In the genomic region with DNA sequence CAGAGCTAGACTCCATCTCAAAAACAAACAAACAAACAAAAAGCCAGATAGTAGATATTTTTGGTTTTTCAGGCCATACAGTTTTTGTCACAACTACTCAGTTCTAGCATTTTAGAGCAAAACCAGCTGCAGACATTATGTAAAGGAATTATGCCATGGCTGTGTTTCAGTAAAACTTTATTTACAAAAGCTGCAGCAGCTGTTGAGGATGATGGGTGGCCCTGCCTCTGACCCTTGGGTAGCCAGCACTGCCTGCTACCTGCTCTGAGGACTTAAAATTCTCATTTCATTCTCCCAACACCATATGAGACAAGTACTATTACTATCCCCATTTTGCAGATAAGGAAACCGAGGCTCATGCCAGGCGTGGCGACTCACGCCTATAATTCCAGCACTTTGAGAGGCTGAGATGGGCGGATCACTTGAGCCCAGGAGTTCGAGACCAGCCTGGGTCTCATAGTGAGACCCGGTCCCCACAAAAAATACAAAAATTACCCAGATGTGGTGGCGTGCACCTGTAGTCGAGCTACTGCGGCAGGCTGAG, we compare ENCODE assay signal across 12 cellular contexts. TPM values are rescaled to one million over a fixed set of nuclear protein-coding genes. Genes with fewer than 3 reads are reported as not detected.
"Had no signal": no experiment of that assay in that cellular context is flagged by ENCODE, and none has a peak within 500 bp of the region (broad histone marks: within the 10 kb centered on the region; RNA-seq: fewer than 3 reads in every experiment).

No MANE protein-coding gene starts in this region.

- H3K27me3 Mint-ChIP-seq: activated CD4-positive, alpha-beta memory T cell treated with anti-CD3 and anti-CD28 coated beads, Interleukin-2, amount 10 ng/mL, durations not matched to agents 7 days and 5 days had no signal

- H3K27me3 ChIP-seq: body of pancreas, ovary, thyroid gland, vagina had no signal

- H3K4me3 Mint-ChIP-seq: activated CD4-positive, alpha-beta memory T cell treated with anti-CD3 and anti-CD28 coated beads, Interleukin-2, amount 10 ng/mL, durations not matched to agents 7 days and 5 days; activated naive CD4-positive, alpha-beta T cell treated with anti-CD3 and anti-CD28 coated beads, Interleukin-2, amount 10 ng/mL, durations not matched to agents 7 days and 5 days; activated T-cell treated with anti-CD3 and anti-CD28 coated beads, Interleukin-2, amount 50 U/mL, for 24 hours; natural killer cell treated with Interleukin-12 subunit alpha and Interleukin-12 subunit beta and Interleukin-15 and Interleukin-18, amount 100 ng/mL, for 72 hours; stimulated activated effector memory CD8-positive, alpha-beta T cell treated with anti-CD3 and anti-CD28 coated beads, Interleukin-12 subunit alpha, Interleukin-12 subunit beta, amount 100 ng/mL, for 72 hours had no signal

- H3K36me3 ChIP-seq: ovary, thyroid gland, vagina, WERI-Rb-1 had no signal

- H3K9me3 ChIP-seq: body of pancreas, ovary, thyroid gland, vagina had no signal

- FAIRE-seq: colon had no signal

- H3K9me3 Mint-ChIP-seq: activated CD4-positive, alpha-beta memory T cell treated with anti-CD3 and anti-CD28 coated beads, Interleukin-2, amount 10 ng/mL, durations not matched to agents 7 days and 5 days; activated naive CD4-positive, alpha-beta T cell treated with anti-CD3 and anti-CD28 coated beads, Interleukin-2, amount 10 ng/mL, durations not matched to agents 7 days and 5 days; activated T-cell treated with anti-CD3 and anti-CD28 coated beads, Interleukin-2, amount 50 U/mL, for 24 hours; natural killer cell treated with Interleukin-12 subunit alpha and Interleukin-12 subunit beta and Interleukin-15 and Interleukin-18, amount 100 ng/mL, for 72 hours; stimulated activated effector memory CD8-positive, alpha-beta T cell treated with anti-CD3 and anti-CD28 coated beads, Interleukin-12 subunit alpha, Interleukin-12 subunit beta, amount 100 ng/mL, for 72 hours had no signal

- H3K36me3 Mint-ChIP-seq: activated naive CD4-positive, alpha-beta T cell treated with anti-CD3 and anti-CD28 coated beads, Interleukin-2, amount 10 ng/mL, durations not matched to agents 7 days and 5 days; natural killer cell treated with Interleukin-12 subunit alpha and Interleukin-12 subunit beta and Interleukin-15 and Interleukin-18, amount 100 ng/mL, for 72 hours; stimulated activated effector memory CD8-positive, alpha-beta T cell treated with anti-CD3 and anti-CD28 coated beads, Interleukin-12 subunit alpha, Interleukin-12 subunit beta, amount 100 ng/mL, for 72 hours had no signal

- H3K27ac ChIP-seq: body of pancreas, ovary, WERI-Rb-1 had no signal

- H3K4me1 Mint-ChIP-seq: activated CD4-positive, alpha-beta memory T cell treated with anti-CD3 and anti-CD28 coated beads, Interleukin-2, amount 10 ng/mL, durations not matched to agents 7 days and 5 days; activated naive CD4-positive, alpha-beta T cell treated with anti-CD3 and anti-CD28 coated beads, Interleukin-2, amount 10 ng/mL, durations not matched to agents 7 days and 5 days had no signal

- H3K27ac Mint-ChIP-seq: activated CD4-positive, alpha-beta memory T cell treated with anti-CD3 and anti-CD28 coated beads, Interleukin-2, amount 10 ng/mL, durations not matched to agents 7 days and 5 days; activated naive CD4-positive, alpha-beta T cell treated with anti-CD3 and anti-CD28 coated beads, Interleukin-2, amount 10 ng/mL, durations not matched to agents 7 days and 5 days; activated T-cell treated with anti-CD3 and anti-CD28 coated beads, Interleukin-2, amount 50 U/mL, for 24 hours; natural killer cell treated with Interleukin-12 subunit alpha and Interleukin-12 subunit beta and Interleukin-15 and Interleukin-18, amount 100 ng/mL, for 72 hours; stimulated activated effector memory CD8-positive, alpha-beta T cell treated with anti-CD3 and anti-CD28 coated beads, Interleukin-12 subunit alpha, Interleukin-12 subunit beta, amount 100 ng/mL, for 72 hours had no signal

- H3K4me3 ChIP-seq: body of pancreas, ovary, vagina had no signal

RNA-seq across cellular contexts. Expression of a gene that starts 56.3 kb away (rescaled TPM):
- total RNA-seq: activated CD4-positive, alpha-beta memory T cell treated with anti-CD3 and anti-CD28 coated beads, Interleukin-2, amount 10 ng/mL, durations not matched to agents 7 days and 5 days; natural killer cell treated with Interleukin-12 subunit alpha and Interleukin-12 subunit beta and Interleukin-15 and Interleukin-18, amount 100 ng/mL, for 72 hours; T-helper 1 cell treated with Interleukin-12 subunit alpha and Interleukin-12 subunit beta and Interleukin-4 antibody, amounts not matched to agents 30 ng/mL and 1 ng/mL, for 36 hours had no signal
